In genomic region chr20:327041-327945, GRCh38 we compare ENCODE assay signal across 8 cellular contexts. TPM values are rescaled to one million over a fixed set of nuclear protein-coding genes. Genes with fewer than 3 reads are reported as not detected.
DNase-seq lines count a peak whose midpoint lies in the region; ATAC-seq, FAIRE-seq and TF ChIP-seq lines count a peak whose summit lies in the region.

No MANE protein-coding gene starts in this region.

- no peaks in the 10 kb centered on the region for H3K9me3 ChIP-seq in left ventricle myocardium inferior (replicated peaks)

- intact Hi-C loops in left ventricle myocardium inferior (cut with micrococcal nuclease) (no loop called here), posterior cingulate gyrus (cut with DNase I) (no loop called here)

- no peaks in the 10 kb centered on the region for H3K9me3 Mint-ChIP-seq in T-helper 1 cell treated with Interleukin-12 subunit alpha and Interleukin-12 subunit beta and Interleukin-4 antibody, amounts not matched to agents 30 μg/mL and 1 μg/mL, for 36 hours

- DNase-seq in NCI-H146 (lab: John Stamatoyannopoulos, UW) (peak; percentile 94), left ventricle myocardium inferior (peak; percentile 83), posterior cingulate gyrus (peak; percentile 67 to 97 (median 84)), urothelium cell line (ENCODE audit: low spot score) (peak; percentile 92)

- no peaks in the 10 kb centered on the region for H3K36me3 Mint-ChIP-seq in T-helper 1 cell treated with Interleukin-12 subunit alpha and Interleukin-12 subunit beta and Interleukin-4 antibody, amounts not matched to agents 30 μg/mL and 1 μg/mL, for 36 hours (ENCODE audit: low read depth)

- H3K27me3 ChIP-seq in left ventricle myocardium inferior (ENCODE audit: low read depth), result no peaks in the 10 kb centered on the region

- H3K27ac ChIP-seq in 22Rv1 (peak overlapping the region; percentile 88), angular gyrus (ENCODE audit: low read depth, low read length) (peak overlapping the region; percentile 91), left ventricle myocardium inferior (replicated peaks) (peak overlapping the region; percentile 98)

- H3K4me1 Mint-ChIP-seq in T-helper 1 cell treated with Interleukin-12 subunit alpha and Interleukin-12 subunit beta and Interleukin-4 antibody, amounts not matched to agents 30 μg/mL and 1 μg/mL, for 36 hours (ENCODE audit: low read depth), result peaks cover 13% of the 10 kb centered on the region

- ATAC-seq in GM18868 (IDR thresholded peaks at IDR 0.05; ENCODE audit: unreplicated experiment), result peak; percentile 17

- no peaks in the 10 kb centered on the region for H3K36me3 ChIP-seq in left ventricle myocardium inferior

- H3K4me3 ChIP-seq in left ventricle myocardium inferior, result peak overlapping the region; percentile 83

- no peak for FAIRE-seq in urothelium cell line (lab: Jason Lieb, UNC)

- peaks cover 61% of the 10 kb centered on the region for H3K4me1 ChIP-seq in left ventricle myocardium inferior

- H3K27me3 Mint-ChIP-seq in T-helper 1 cell treated with Interleukin-12 subunit alpha and Interleukin-12 subunit beta and Interleukin-4 antibody, amounts not matched to agents 30 μg/mL and 1 μg/mL, for 36 hours (ENCODE audit: low read depth), result no peaks in the 10 kb centered on the region

- no peak overlapping the region for H3K27ac Mint-ChIP-seq in T-helper 1 cell treated with Interleukin-12 subunit alpha and Interleukin-12 subunit beta and Interleukin-4 antibody, amounts not matched to agents 30 μg/mL and 1 μg/mL, for 36 hours

- TF ChIP-seq CTCF in 22Rv1 (IDR thresholded peaks at IDR 0.05), result no peak
- no peak for TF ChIP-seq CTCF in left ventricle myocardium inferior (IDR thresholded peaks at IDR 0.05; ENCODE audit: borderline replicate concordance)

- peak overlapping the region; percentile 73 for H3K4me3 Mint-ChIP-seq in T-helper 1 cell treated with Interleukin-12 subunit alpha and Interleukin-12 subunit beta and Interleukin-4 antibody, amounts not matched to agents 30 μg/mL and 1 μg/mL, for 36 hours

RNA-seq across cellular contexts. Expression of gene SOX12, which starts 1.9 kb away (rescaled TPM):
- 12.3 TPM for total RNA-seq in left ventricle myocardium inferior

RNA-seq across cellular contexts. Expression of gene NRSN2, which starts 19.6 kb away (rescaled TPM):
- 17.5 TPM for total RNA-seq in left ventricle myocardium inferior

RNA-seq across cellular contexts. Expression of gene ZCCHC3, which starts 29.9 kb away (rescaled TPM):
- total RNA-seq in left ventricle myocardium inferior, result 11.8 TPM

RNA-seq across cellular contexts. Expression of gene C20orf96, which starts 36.7 kb away (rescaled TPM):
- total RNA-seq in left ventricle myocardium inferior, result 6.6 TPM

RNA-seq across cellular contexts. Expression of gene TRIB3, which starts 53.3 kb away (rescaled TPM):
- total RNA-seq in left ventricle myocardium inferior, result 0.69 TPM

Comparison
In these comparisons a context has a peak if more than half of its experiments do, and no peak if none do; other contexts are left out.
1. Peak in every context shown above with its lines: DNase-seq, ATAC-seq, H3K4me3 ChIP-seq and H3K27ac ChIP-seq.